22 cellular contexts compared by ENCODE assay signal in genomic region chr20:20561172-20561571, GRCh38.
"Had no signal": no experiment of that assay in that cellular context is flagged by ENCODE, and none has a peak within 500 bp of the region (broad histone marks: within the 10 kb centered on the region; RNA-seq: fewer than 3 reads in every experiment).

No MANE protein-coding gene starts in this region.

- H3K9me3 ChIP-seq: ascending aorta, stomach, testis, upper lobe of right lung had no signal

- H3K27me3 ChIP-seq: ascending aorta, stomach, testis, upper lobe of right lung had no signal

- FAIRE-seq: bronchial epithelial cell had no signal

- H3K4me3 ChIP-seq: ascending aorta, stomach, testis, upper lobe of right lung had no signal

- H3K27ac ChIP-seq: ascending aorta, epithelial cell of prostate, stomach, testis, upper lobe of right lung had no signal

- H3K4me1 ChIP-seq: ascending aorta, testis, upper lobe of right lung had no signal

- ATAC-seq: activated naive CD8-positive, alpha-beta T cell treated with anti-CD3 and anti-CD28 coated beads, Interleukin-2, amount 50 U/mL, for 24 hours; activated T-helper 17 cell treated with anti-CD3 and anti-CD28 coated beads, Interleukin-2, amount 50 U/mL, for 72 hours; left lobe of liver; naive thymus-derived CD8-positive, alpha-beta T cell; upper lobe of right lung had no signal

- DNase-seq: activated CD4-positive, alpha-beta T cell treated with anti-CD3 and anti-CD28 coated beads, Interleukin-2, amount 50 U/mL, for 4 hours; activated CD4-positive, CD25-positive, alpha-beta regulatory T cell treated with anti-CD3 and anti-CD28 coated beads, Interleukin-2, amount 50 U/mL, for 72 hours; activated naive CD4-positive, alpha-beta T cell treated with anti-CD3 and anti-CD28 coated beads for 36 hours; activated naive CD8-positive, alpha-beta T cell treated with anti-CD3 and anti-CD28 coated beads, Interleukin-2, amount 50 U/mL, for 24 hours; activated T-cell treated with anti-CD3 and anti-CD28 coated beads for 4 hours; foreskin melanocyte; head of caudate nucleus; naive thymus-derived CD8-positive, alpha-beta T cell; nucleus accumbens; posterior cingulate gyrus; retina; stimulated activated CD4-positive, alpha-beta T cell treated with anti-CD3 and anti-CD28 coated beads, Interleukin-12 subunit alpha, Interleukin-12 subunit beta, amount 100 ng/mL, for 4 hours; stimulated activated CD4-positive, alpha-beta T cell treated with anti-CD3 and anti-CD28 coated beads, Interleukin-2, amount 100 ng/mL, for 24 hours; stomach; T-helper 9 cell; testis; upper lobe of right lung had no signal
